Comparison of ENCODE assay signal across 26 cellular contexts in the genomic region with DNA sequence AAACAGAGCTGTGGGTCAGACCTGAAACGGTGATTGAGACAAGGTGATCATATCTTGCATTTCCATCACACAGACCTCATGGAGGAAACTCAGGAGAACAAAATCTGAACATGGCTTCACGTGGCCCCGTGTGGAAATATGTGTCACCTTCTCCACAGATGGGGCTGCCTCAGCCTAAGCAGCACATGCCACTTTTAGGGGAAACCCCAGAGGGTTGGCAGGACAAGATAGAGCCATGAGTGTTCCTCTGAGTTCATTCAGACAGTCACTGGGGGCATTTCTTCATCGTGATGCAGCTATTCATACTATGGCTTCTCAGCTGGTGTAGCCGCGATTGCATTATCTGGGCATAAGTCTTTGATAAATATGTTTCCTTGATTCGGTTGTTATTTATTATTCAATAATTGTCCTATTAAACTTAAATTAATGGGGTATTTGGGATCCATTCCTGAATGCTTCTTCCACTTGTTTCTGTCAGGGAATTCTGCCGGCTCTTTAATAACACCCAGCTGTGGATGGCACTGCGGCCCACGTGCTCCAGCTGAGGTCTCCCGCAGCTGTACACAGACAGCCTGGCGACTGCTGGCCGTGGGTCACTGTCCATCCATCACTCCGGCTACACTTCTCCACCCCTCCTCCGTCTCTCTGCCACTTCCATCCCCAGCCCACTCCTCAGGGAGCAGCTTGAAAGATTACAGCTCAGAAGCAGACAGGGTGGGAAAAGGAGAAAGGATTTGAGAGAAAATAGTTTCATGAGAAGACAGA.
"Had no signal": no experiment of that assay in that cellular context is flagged by ENCODE, and none has a peak within 500 bp of the region (broad histone marks: within the 10 kb centered on the region; RNA-seq: fewer than 3 reads in every experiment).

No MANE protein-coding gene starts in this region.

- H3K27ac ChIP-seq: breast epithelium, colonic mucosa, esophagus muscularis mucosa, gastrocnemius medialis, heart left ventricle, lower lobe of right lung, pancreas, right lobe of liver, thoracic aorta, upper lobe of left lung, VCaP had no signal

- H3K4me3 ChIP-seq: breast epithelium, colonic mucosa, esophagus muscularis mucosa, gastrocnemius medialis, heart left ventricle, lower lobe of right lung, pancreas, right lobe of liver, thoracic aorta, upper lobe of left lung had no signal

- H3K4me1 ChIP-seq: breast epithelium, colonic mucosa, esophagus muscularis mucosa, gastrocnemius medialis, lower lobe of right lung, right lobe of liver, upper lobe of left lung had no signal

- DNase-seq: activated CD4-positive, alpha-beta memory T cell treated with anti-CD3 and anti-CD28 coated beads, Interleukin-2, amount 10 ng/mL, durations not matched to agents 7 days and 5 days; activated CD4-positive, alpha-beta T cell treated with anti-CD3 and anti-CD28 coated beads, Interleukin-2, amount 10 ng/mL, durations not matched to agents 24 days and 14 days; activated effector memory CD4-positive, alpha-beta T cell treated with Interleukin-2 at 50 U/mL for 16 hours; activated naive CD4-positive, alpha-beta T cell treated with anti-CD3 and anti-CD28 coated beads for 36 hours; activated naive CD8-positive, alpha-beta T cell treated with anti-CD3 and anti-CD28 coated beads, Interleukin-2, amount 10 ng/mL, durations not matched to agents 7 days and 5 days; activated T-cell treated with anti-CD3 and anti-CD28 coated beads, Interleukin-2, amount 50 U/mL, for 72 hours; amniotic stem cell; colonic mucosa; gastrocnemius medialis; heart left ventricle; lower lobe of right lung; pancreas; right lobe of liver; small intestine; stimulated activated CD4-positive, alpha-beta T cell treated with anti-CD3 and anti-CD28 coated beads, Interleukin-15, amount 100 ng/mL, for 24 hours; stimulated activated CD8-positive, alpha-beta memory T cell treated with anti-CD3 and anti-CD28 coated beads, Interleukin-4, amount 100 ng/mL, for 48 hours; stimulated activated naive B cell treated with anti-CD40 and anti-IgM and Interleukin-4, amounts not matched to agents 10 μg/mL and 1 μg/mL and 100 μg/mL, for 72 hours; T-helper 2 cell; upper lobe of left lung had no signal

- H3K9me3 ChIP-seq: breast epithelium, colonic mucosa, esophagus muscularis mucosa, gastrocnemius medialis, heart left ventricle, lower lobe of right lung, pancreas, right lobe of liver, thoracic aorta, upper lobe of left lung had no signal

- H3K36me3 ChIP-seq: breast epithelium, colonic mucosa, esophagus muscularis mucosa, gastrocnemius medialis, heart left ventricle, lower lobe of right lung, pancreas, right lobe of liver, thoracic aorta, upper lobe of left lung had no signal

- ATAC-seq: activated CD4-positive, CD25-positive, alpha-beta regulatory T cell treated with anti-CD3 and anti-CD28 coated beads, Interleukin-2, amount 50 U/mL, for 24 hours; activated T-cell treated with anti-CD3 and anti-CD28 coated beads, Interleukin-2, amount 50 U/mL, for 72 hours; gastrocnemius medialis; heart left ventricle; left lobe of liver; lower lobe of right lung; natural killer cell treated with Interleukin-12 subunit alpha and Interleukin-12 subunit beta and Interleukin-15 and Interleukin-18, amount 100 ng/mL, for 72 hours; pancreas; right lobe of liver; stimulated activated naive B cell treated with anti-CD40 and anti-IgM and Interleukin-4, amounts not matched to agents 10 μg/mL and 1 μg/mL and 100 μg/mL, for 72 hours had no signal
